Comparison of ENCODE assay signal across 7 cellular contexts in genomic region chr20:10558635-10559187, GRCh38.
DNase-seq lines count a peak whose midpoint lies in the region; ATAC-seq and TF ChIP-seq lines count a peak whose summit lies in the region.

No MANE protein-coding gene starts in this region.

- no peak for TF ChIP-seq CTCF in left lung (IDR thresholded peaks at IDR 0.05)

- H3K9me3 ChIP-seq in left lung: no peaks in the 10 kb centered on the region

- H3K4me1 ChIP-seq in left lung: peaks cover 0 to under 1% of the 10 kb centered on the region in 2 donors

- no peaks in the 10 kb centered on the region for H3K27me3 ChIP-seq in left lung

- intact Hi-C loops in left lung (cut with DNase I): loop anchor here in 1 of 2 donors (10.0 kb wide), 1 partner anchor 96 kb away; no protein-coding TSS in a partner anchor

- no peak overlapping the region for H3K27ac ChIP-seq in left lung

- DNase-seq in activated T-cell treated with anti-CD3 and anti-CD28 coated beads for 4 hours (peak; percentile 15), lung microvascular endothelial cell (ENCODE audit: low read depth in 2 of 2) (peak; percentile 60 to 81), left lung (no peak), GF-D8 (lab: John Stamatoyannopoulos, UW) (no peak), NCI-H1105 treated with DMSO at 0.1 percent for 48 hours (lab: John Stamatoyannopoulos, UW) (no peak)

- peak; percentile 85 for ATAC-seq in GM18909 (IDR thresholded peaks at IDR 0.05; ENCODE audit: poor library complexity, unreplicated experiment)
- ATAC-seq in HG02981 (IDR thresholded peaks at IDR 0.05; ENCODE audit: unreplicated experiment): peak; percentile 95
- no peak for ATAC-seq in left lung

- no peaks in the 10 kb centered on the region for H3K36me3 ChIP-seq in left lung

- H3K4me3 ChIP-seq in left lung: no peak overlapping the region

Comparison
In these comparisons a context has a peak if more than half of its experiments do, and no peak if none do; other contexts are left out.
1. DNase-seq: peak in activated T-cell treated with anti-CD3 and anti-CD28 coated beads for 4 hours (single experiment) and lung microvascular endothelial cell (2 of 2); none in left lung (0 of 2), GF-D8 (single experiment) and NCI-H1105 treated with DMSO at 0.1 percent for 48 hours (single experiment).